In genomic region chr10:79299397-79300370, GRCh38 we compare ENCODE assay signal across 1 cellular context.
TF ChIP-seq lines count a peak whose summit lies in the region.

No MANE protein-coding gene starts in this region.

TF ChIP-seq in IMR-90, 13 proteins besides CTCF, POLR2A, EP300 and RAD21 (continued from another document):
- TF ChIP-seq USF2 (IDR thresholded peaks at IDR 0.05; ENCODE audit: low read depth, low read length), result peak; percentile 75
